ENCODE assay signal across 1 cellular context in the genomic region with DNA sequence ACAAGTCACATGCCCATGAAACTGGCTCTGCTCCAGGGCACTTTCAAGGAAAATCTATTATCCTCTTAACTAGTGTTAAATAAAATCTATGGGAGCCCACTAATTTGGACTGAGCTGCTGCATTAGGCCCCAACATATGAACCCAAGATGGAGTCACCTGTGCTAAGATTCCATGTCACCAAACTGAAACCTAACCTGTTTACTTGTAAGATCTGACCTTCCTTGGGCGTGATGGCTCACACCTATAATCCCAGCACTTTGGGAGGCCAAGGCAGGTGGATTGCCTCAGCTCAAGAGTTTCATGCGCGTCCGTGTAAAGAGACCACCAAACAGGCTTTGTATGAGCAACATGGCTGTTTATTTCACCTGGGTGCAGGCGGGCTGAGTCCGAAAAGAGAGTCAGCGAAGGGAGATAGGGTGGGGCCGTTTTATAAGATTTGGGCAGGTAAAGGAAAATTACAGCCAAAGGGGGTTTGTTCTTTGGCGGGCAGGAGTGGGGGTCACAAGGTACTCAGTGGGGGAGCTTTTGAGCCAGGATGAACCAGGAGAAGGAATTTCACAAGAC.
TF ChIP-seq lines count a peak whose summit lies in the region.

No MANE protein-coding gene starts in this region.

TF ChIP-seq in WTC11, 78 proteins besides CTCF, POLR2A, EP300 and RAD21:
- TF ChIP-seq, protein P1, sequence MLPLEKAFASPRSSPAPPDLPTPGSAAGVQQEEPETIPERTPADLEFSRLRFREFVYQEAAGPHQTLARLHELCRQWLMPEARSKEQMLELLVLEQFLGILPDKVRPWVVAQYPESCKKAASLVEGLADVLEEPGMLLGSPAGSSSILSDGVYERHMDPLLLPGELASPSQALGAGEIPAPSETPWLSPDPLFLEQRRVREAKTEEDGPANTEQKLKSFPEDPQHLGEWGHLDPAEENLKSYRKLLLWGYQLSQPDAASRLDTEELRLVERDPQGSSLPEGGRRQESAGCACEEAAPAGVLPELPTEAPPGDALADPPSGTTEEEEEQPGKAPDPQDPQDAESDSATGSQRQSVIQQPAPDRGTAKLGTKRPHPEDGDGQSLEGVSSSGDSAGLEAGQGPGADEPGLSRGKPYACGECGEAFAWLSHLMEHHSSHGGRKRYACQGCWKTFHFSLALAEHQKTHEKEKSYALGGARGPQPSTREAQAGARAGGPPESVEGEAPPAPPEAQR (CRISPR knock-in tag; IDR thresholded peaks at IDR 0.05) = peak; percentile 98
- TF ChIP-seq ZNF671 (CRISPR knock-in tag; IDR thresholded peaks at IDR 0.05) = peak; percentile 86; the same call in 1 of the 2 replicates
- TF ChIP-seq, protein P2, sequence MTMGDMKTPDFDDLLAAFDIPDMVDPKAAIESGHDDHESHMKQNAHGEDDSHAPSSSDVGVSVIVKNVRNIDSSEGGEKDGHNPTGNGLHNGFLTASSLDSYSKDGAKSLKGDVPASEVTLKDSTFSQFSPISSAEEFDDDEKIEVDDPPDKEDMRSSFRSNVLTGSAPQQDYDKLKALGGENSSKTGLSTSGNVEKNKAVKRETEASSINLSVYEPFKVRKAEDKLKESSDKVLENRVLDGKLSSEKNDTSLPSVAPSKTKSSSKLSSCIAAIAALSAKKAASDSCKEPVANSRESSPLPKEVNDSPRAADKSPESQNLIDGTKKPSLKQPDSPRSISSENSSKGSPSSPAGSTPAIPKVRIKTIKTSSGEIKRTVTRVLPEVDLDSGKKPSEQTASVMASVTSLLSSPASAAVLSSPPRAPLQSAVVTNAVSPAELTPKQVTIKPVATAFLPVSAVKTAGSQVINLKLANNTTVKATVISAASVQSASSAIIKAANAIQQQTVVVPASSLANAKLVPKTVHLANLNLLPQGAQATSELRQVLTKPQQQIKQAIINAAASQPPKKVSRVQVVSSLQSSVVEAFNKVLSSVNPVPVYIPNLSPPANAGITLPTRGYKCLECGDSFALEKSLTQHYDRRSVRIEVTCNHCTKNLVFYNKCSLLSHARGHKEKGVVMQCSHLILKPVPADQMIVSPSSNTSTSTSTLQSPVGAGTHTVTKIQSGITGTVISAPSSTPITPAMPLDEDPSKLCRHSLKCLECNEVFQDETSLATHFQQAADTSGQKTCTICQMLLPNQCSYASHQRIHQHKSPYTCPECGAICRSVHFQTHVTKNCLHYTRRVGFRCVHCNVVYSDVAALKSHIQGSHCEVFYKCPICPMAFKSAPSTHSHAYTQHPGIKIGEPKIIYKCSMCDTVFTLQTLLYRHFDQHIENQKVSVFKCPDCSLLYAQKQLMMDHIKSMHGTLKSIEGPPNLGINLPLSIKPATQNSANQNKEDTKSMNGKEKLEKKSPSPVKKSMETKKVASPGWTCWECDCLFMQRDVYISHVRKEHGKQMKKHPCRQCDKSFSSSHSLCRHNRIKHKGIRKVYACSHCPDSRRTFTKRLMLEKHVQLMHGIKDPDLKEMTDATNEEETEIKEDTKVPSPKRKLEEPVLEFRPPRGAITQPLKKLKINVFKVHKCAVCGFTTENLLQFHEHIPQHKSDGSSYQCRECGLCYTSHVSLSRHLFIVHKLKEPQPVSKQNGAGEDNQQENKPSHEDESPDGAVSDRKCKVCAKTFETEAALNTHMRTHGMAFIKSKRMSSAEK (CRISPR knock-in tag; IDR thresholded peaks at IDR 0.05; ENCODE audit: borderline replicate concordance) = peak; percentile 95; the same call in 1 of the 2 replicates
- peak; percentile 88 for TF ChIP-seq NFATC4 (CRISPR knock-in tag; IDR thresholded peaks at IDR 0.05)
- peak; percentile 81 for TF ChIP-seq PRRX2 (CRISPR knock-in tag; IDR thresholded peaks at IDR 0.05)
- 0 out of 2 replicates have a peak, but pooled peaks have one; percentile 52 for TF ChIP-seq ZNF416 (CRISPR knock-in tag; IDR thresholded peaks at IDR 0.05)
- TF ChIP-seq ZNF396 (CRISPR knock-in tag; IDR thresholded peaks at IDR 0.05; ENCODE audit: borderline replicate concordance) = peak; percentile 86
- TF ChIP-seq EMX1 (CRISPR knock-in tag; IDR thresholded peaks at IDR 0.05) = peak; percentile 88
- TF ChIP-seq, protein P3, sequence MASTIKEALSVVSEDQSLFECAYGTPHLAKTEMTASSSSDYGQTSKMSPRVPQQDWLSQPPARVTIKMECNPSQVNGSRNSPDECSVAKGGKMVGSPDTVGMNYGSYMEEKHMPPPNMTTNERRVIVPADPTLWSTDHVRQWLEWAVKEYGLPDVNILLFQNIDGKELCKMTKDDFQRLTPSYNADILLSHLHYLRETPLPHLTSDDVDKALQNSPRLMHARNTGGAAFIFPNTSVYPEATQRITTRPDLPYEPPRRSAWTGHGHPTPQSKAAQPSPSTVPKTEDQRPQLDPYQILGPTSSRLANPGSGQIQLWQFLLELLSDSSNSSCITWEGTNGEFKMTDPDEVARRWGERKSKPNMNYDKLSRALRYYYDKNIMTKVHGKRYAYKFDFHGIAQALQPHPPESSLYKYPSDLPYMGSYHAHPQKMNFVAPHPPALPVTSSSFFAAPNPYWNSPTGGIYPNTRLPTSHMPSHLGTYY (CRISPR knock-in tag; IDR thresholded peaks at IDR 0.05) = 0 out of 2 replicates have a peak, but pooled peaks have one; percentile 63
- TF ChIP-seq, protein P4, sequence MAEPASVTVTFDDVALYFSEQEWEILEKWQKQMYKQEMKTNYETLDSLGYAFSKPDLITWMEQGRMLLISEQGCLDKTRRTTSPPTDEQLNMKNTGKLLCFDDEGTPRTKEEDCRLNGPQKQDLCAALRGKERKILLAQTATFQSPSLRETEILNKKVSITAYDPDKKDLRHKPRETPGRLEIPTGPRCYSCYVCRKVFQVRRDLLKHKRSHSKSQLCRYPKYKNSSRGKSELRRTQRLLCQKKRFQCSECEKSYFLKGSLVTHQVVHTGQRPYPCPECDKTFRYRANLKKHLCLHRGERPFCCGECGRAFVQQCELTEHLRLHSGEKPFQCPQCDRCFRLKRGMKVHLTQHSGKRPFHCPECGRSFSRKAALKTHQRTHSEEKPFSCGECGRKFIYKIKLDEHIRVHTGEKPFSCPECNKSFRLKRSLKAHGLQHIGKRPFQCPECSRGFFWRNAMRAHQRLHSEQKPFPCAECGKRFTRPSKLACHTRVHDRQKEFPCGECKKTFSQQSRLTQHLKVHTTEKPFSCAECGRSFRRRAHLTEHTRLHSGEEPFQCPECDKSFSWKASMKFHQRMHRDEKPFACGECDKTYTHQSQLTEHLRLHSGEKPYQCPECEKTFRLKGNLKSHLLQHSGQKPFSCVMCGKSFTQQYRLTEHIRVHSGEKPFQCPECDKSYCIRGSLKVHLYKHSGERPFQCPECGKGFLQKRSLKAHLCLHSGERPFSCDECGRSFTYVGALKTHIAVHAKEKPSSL (CRISPR knock-in tag; conservative IDR thresholded peaks at IDR 0.05) = peak; percentile 32; the same call in 1 of the 2 replicates
- TF ChIP-seq TEAD1 (CRISPR knock-in tag; IDR thresholded peaks at IDR 0.05) = 0 out of 2 replicates have a peak, but pooled peaks have one; percentile 43
- peak; percentile 96 for TF ChIP-seq MXD4 (CRISPR knock-in tag; IDR thresholded peaks at IDR 0.05; ENCODE audit: borderline replicate concordance)
- TF ChIP-seq, protein P5, sequence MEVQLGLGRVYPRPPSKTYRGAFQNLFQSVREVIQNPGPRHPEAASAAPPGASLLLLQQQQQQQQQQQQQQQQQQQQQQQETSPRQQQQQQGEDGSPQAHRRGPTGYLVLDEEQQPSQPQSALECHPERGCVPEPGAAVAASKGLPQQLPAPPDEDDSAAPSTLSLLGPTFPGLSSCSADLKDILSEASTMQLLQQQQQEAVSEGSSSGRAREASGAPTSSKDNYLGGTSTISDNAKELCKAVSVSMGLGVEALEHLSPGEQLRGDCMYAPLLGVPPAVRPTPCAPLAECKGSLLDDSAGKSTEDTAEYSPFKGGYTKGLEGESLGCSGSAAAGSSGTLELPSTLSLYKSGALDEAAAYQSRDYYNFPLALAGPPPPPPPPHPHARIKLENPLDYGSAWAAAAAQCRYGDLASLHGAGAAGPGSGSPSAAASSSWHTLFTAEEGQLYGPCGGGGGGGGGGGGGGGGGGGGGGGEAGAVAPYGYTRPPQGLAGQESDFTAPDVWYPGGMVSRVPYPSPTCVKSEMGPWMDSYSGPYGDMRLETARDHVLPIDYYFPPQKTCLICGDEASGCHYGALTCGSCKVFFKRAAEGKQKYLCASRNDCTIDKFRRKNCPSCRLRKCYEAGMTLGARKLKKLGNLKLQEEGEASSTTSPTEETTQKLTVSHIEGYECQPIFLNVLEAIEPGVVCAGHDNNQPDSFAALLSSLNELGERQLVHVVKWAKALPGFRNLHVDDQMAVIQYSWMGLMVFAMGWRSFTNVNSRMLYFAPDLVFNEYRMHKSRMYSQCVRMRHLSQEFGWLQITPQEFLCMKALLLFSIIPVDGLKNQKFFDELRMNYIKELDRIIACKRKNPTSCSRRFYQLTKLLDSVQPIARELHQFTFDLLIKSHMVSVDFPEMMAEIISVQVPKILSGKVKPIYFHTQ (CRISPR knock-in tag; IDR thresholded peaks at IDR 0.05) = peak; percentile 91
- peak; percentile 77 for TF ChIP-seq ZNF423 (CRISPR knock-in tag; IDR thresholded peaks at IDR 0.05)
TF ChIP-seq in WTC11: peak in this region for 14; not testable (repeated sequence) for 64.
